ENCODE assay signal across 8 cellular contexts in the genomic region with DNA sequence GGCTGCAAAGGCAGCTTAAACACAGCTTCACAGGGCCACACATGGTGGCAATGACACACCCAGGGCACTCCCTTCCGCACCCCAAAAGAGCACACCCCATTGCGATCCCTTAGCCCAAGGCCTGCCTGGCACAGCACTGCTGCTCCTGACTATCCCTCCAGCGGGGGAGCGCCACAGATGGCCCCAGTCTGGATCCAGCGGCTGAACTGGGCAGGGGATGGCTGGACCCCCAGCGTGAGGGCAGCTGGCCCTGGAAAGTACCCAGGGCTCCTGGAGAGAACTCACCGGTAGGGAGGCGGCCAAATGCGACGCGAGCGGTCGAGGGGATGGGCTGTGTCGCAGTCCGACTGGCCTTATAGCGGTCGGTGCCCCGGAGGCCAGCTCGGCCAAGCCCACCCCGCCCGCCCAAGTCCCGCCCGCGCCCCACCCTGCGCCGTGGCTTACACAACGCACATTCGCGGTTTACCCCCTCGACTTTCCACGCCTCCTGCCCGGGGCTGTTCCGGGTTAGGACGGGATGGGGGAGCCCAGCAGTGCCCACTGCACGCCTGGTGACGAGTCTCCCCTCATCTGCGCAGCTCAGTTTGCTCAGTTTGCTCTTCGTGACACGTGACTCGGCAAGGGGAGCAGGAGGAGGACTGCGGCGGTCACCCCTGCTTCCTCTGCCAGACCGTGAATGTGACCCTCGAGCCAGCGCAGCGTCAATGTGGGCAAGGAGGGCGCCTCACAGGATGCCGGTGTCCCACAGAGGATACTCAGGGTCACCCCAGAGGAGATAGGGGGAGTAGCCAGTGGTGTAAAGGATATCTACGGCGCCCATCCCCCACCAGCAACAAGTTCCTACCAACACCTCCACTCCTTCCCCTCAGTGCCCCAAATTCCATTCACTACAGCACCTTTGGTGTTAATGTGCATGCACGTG. TPM values are rescaled to one million over a fixed set of nuclear protein-coding genes. Genes with fewer than 3 reads are reported as not detected.
DNase-seq lines count a peak whose midpoint lies in the region; ATAC-seq and TF ChIP-seq lines count a peak whose summit lies in the region.

A gene (minus strand): TSS at position 328 of the 922 bp plus-strand sequence. CDS start 652 bp downstream, outside the sequence.

- no peaks in the 10 kb centered on the region for H3K36me3 ChIP-seq in CD8-positive, alpha-beta T cell (ENCODE audit: insufficient read depth, low read length)
- H3K36me3 ChIP-seq in esophagus squamous epithelium: no peaks in the 10 kb centered on the region

- WGBS in esophagus squamous epithelium, 2 donors: 0 to 5% methylated on average over 8 to 12 of the region's 51 CpGs

- peak within 1 kb of the TSS; percentile 96 for H3K27ac Mint-ChIP-seq in CD8-positive, alpha-beta T cell
- peak within 1 kb of the TSS; percentile 94 for H3K27ac Mint-ChIP-seq in activated T-helper 17 cell treated with anti-CD3 and anti-CD28 coated beads, Interleukin-2, amount 50 U/mL, for 72 hours

- peak; percentile 80 for ATAC-seq in CD8-positive, alpha-beta T cell
- ATAC-seq in HG02852 (IDR thresholded peaks at IDR 0.05; ENCODE audit: unreplicated experiment) (peak; percentile 45), HG03108 (IDR thresholded peaks at IDR 0.05; ENCODE audit: unreplicated experiment) (no peak)
- ATAC-seq in activated T-helper 17 cell treated with anti-CD3 and anti-CD28 coated beads, Interleukin-2, amount 50 U/mL, for 72 hours (replicated peaks): peak; percentile 62

- no peaks in the 10 kb centered on the region for H3K9me3 ChIP-seq in CD8-positive, alpha-beta T cell (ENCODE audit: low read length)
- H3K9me3 ChIP-seq in esophagus squamous epithelium: no peaks in the 10 kb centered on the region

- no peak for TF ChIP-seq CTCF in CD8-positive, alpha-beta T cell (IDR thresholded peaks at IDR 0.05)
- TF ChIP-seq CTCF in esophagus squamous epithelium (IDR thresholded peaks at IDR 0.05): no peak

- CTCF ChIA-PET in CD8-positive, alpha-beta T cell (lab: Charles Lee): interaction anchor here (0.6 to 8.5 kb wide), 7 partner anchors 12 to 451 kb away, joined by 3 to 201 read pairs (median 93); a partner anchor contains a TSS

- H3K4me1 ChIP-seq in CD8-positive, alpha-beta T cell (ENCODE audit: insufficient read depth, low read length): peaks cover 69% of the 10 kb centered on the region
- H3K4me1 ChIP-seq in esophagus squamous epithelium: peaks cover 51 to 94% (median 74%) of the 10 kb centered on the region in 3 donors

- peak; percentile 66 to 91 (median 83) for DNase-seq in CD8-positive, alpha-beta T cell
- peak; percentile 96 for DNase-seq in RKO (ENCODE audit: low spot score)
- DNase-seq in esophagus squamous epithelium (lab: John Stamatoyannopoulos, UW): peak; percentile 51
- peak; percentile 96 for DNase-seq in myocyte (ENCODE audit: low read depth)
- peak; percentile 63 to 69 for DNase-seq in stimulated activated CD8-positive, alpha-beta memory T cell treated with anti-CD3 and anti-CD28 coated beads, Interleukin-7, amount 100 ng/mL, for 1 hour (ENCODE audit: low read depth in 2 of 2)

- H3K4me3 ChIP-seq in CD8-positive, alpha-beta T cell (ENCODE audit: low read depth, low read length): peak within 1 kb of the TSS; percentile 99
- peak within 1 kb of the TSS; percentile 55 to 91 (median 76) for H3K4me3 ChIP-seq in esophagus squamous epithelium

- H3K27ac ChIP-seq in CD8-positive, alpha-beta T cell (ENCODE audit: low read depth, low read length): peak within 1 kb of the TSS; percentile 95
- H3K27ac ChIP-seq in esophagus squamous epithelium: peak within 1 kb of the TSS; percentile 99 to 100 (median 100)

- TF ChIP-seq POLR2A in esophagus squamous epithelium (IDR thresholded peaks at IDR 0.05): peak in 3 of 4 donors; percentile 50 to 84 (median 63)

- H3K9me3 Mint-ChIP-seq in CD8-positive, alpha-beta T cell: no peaks in the 10 kb centered on the region
- no peaks in the 10 kb centered on the region for H3K9me3 Mint-ChIP-seq in activated T-helper 17 cell treated with anti-CD3 and anti-CD28 coated beads, Interleukin-2, amount 50 U/mL, for 72 hours

- intact Hi-C loops in CD8-positive, alpha-beta T cell (cut with DNase I, micrococcal nuclease): loop anchor here (1.0 to 10.0 kb wide), 3 partner anchors 9 to 459 kb away; a partner anchor contains a TSS
- intact Hi-C loops in esophagus squamous epithelium (cut with DNase I): loop anchor here (2.0 kb wide), 1 partner anchor 33 kb away; no protein-coding TSS in a partner anchor

- POLR2A ChIA-PET in CD8-positive, alpha-beta T cell (lab: Charles Lee): interaction anchor here (0.6 to 6.4 kb wide), 12 partner anchors 7 to 455 kb away, joined by 3 to 131 read pairs (median 3); a partner anchor contains a TSS

- H3K4me3 Mint-ChIP-seq in CD8-positive, alpha-beta T cell: peak within 1 kb of the TSS; percentile 91
- peak within 1 kb of the TSS; percentile 96 for H3K4me3 Mint-ChIP-seq in activated T-helper 17 cell treated with anti-CD3 and anti-CD28 coated beads, Interleukin-2, amount 50 U/mL, for 72 hours

- H3K4me1 Mint-ChIP-seq in CD8-positive, alpha-beta T cell (ENCODE audit: low read depth): peaks cover 83% of the 10 kb centered on the region
- H3K4me1 Mint-ChIP-seq in activated T-helper 17 cell treated with anti-CD3 and anti-CD28 coated beads, Interleukin-2, amount 50 U/mL, for 72 hours: peaks cover 55% of the 10 kb centered on the region

- peaks cover 23% of the 10 kb centered on the region for H3K36me3 Mint-ChIP-seq in CD8-positive, alpha-beta T cell
- peaks cover 47% of the 10 kb centered on the region for H3K36me3 Mint-ChIP-seq in activated T-helper 17 cell treated with anti-CD3 and anti-CD28 coated beads, Interleukin-2, amount 50 U/mL, for 72 hours (ENCODE audit: low read depth)

- H3K27me3 Mint-ChIP-seq in CD8-positive, alpha-beta T cell (ENCODE audit: low read depth): no peaks in the 10 kb centered on the region
- no peaks in the 10 kb centered on the region for H3K27me3 Mint-ChIP-seq in activated T-helper 17 cell treated with anti-CD3 and anti-CD28 coated beads, Interleukin-2, amount 50 U/mL, for 72 hours

- H3K27me3 ChIP-seq in CD8-positive, alpha-beta T cell (ENCODE audit: insufficient read depth, low read length): no peaks in the 10 kb centered on the region
- no peaks in the 10 kb centered on the region for H3K27me3 ChIP-seq in esophagus squamous epithelium

RNA-seq across cellular contexts. Expression of the gene that starts here (rescaled TPM):
- 100 to 1,000 TPM; 156 to 166 TPM for total RNA-seq in CD8-positive, alpha-beta T cell
- total RNA-seq in activated T-helper 17 cell treated with anti-CD3 and anti-CD28 coated beads, Interleukin-2, amount 50 U/mL, for 72 hours: 100 to 1,000 TPM; 530 to 753 TPM
- total RNA-seq in esophagus squamous epithelium (100 to 1,000 TPM; 270 to 943 (median 394) TPM), myocyte (423 and 449 TPM in 2 replicates)
- 3,447 TPM for polyA plus RNA-seq in myocyte (2012)
